In the genomic region with DNA sequence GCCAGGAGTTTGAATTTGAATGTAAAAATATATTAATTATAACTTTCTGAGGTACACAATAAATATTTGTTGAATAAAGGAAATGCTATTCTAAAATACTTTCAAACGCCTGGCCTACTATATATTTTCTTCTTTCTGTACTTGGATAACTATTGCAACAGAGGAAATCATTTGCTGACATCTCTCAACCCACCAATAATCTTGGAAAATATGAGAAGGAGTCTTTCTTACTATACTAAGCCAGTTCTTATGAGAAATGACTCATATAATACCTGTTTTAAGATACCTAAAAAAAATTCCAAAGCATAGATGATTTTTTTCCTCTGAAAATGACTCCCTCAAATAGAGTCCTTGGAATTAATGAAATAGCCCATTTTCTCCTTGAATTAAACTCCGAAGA, we compare ENCODE assay signal across 23 cellular contexts.
"Had no signal": no experiment of that assay in that cellular context is flagged by ENCODE, and none has a peak within 500 bp of the region (broad histone marks: within the 10 kb centered on the region; RNA-seq: fewer than 3 reads in every experiment).

No MANE protein-coding gene starts in this region.

- DNase-seq: effector CD4-positive, alpha-beta T cell; endodermal cell; erythroblast; foreskin melanocyte; head of caudate nucleus; left colon; left ventricle myocardium superior; mesenchymal stem cell; midbrain; nucleus accumbens; ovary; right cardiac atrium; small intestine; stimulated activated CD4-positive, alpha-beta T cell treated with anti-CD3 and anti-CD28 coated beads, Interleukin-12 subunit alpha, Interleukin-12 subunit beta, amount 100 ng/mL, for 4 hours; testis; upper lobe of right lung had no signal

- H3K27me3 Mint-ChIP-seq: natural killer cell treated with Interleukin-12 subunit alpha and Interleukin-12 subunit beta and Interleukin-15 and Interleukin-18, amount 100 ng/mL, for 72 hours; stimulated activated naive CD8-positive, alpha-beta T cell treated with anti-CD3 and anti-CD28 coated beads, Interleukin-15, Interleukin-2, amounts not matched to agents 100 ng/mL and 50 ng/mL, for 24 hours had no signal

- ATAC-seq: left colon; left ventricle myocardium superior; natural killer cell treated with Interleukin-12 subunit alpha and Interleukin-12 subunit beta and Interleukin-15 and Interleukin-18, amount 100 ng/mL, for 72 hours; right cardiac atrium; upper lobe of right lung had no signal

- H3K9me3 Mint-ChIP-seq: endodermal cell; natural killer cell treated with Interleukin-12 subunit alpha and Interleukin-12 subunit beta and Interleukin-15 and Interleukin-18, amount 100 ng/mL, for 72 hours; neural progenitor cell had no signal

- H3K4me3 Mint-ChIP-seq: endodermal cell; natural killer cell treated with Interleukin-12 subunit alpha and Interleukin-12 subunit beta and Interleukin-15 and Interleukin-18, amount 100 ng/mL, for 72 hours; neural progenitor cell; stimulated activated naive CD8-positive, alpha-beta T cell treated with anti-CD3 and anti-CD28 coated beads, Interleukin-15, Interleukin-2, amounts not matched to agents 100 ng/mL and 50 ng/mL, for 24 hours had no signal

- H3K4me3 ChIP-seq: hepatocyte, lung, neural progenitor cell, ovary, testis, tibial nerve, upper lobe of right lung, vagina had no signal

- H3K36me3 Mint-ChIP-seq: natural killer cell treated with Interleukin-12 subunit alpha and Interleukin-12 subunit beta and Interleukin-15 and Interleukin-18, amount 100 ng/mL, for 72 hours had no signal

- H3K4me1 Mint-ChIP-seq: neural progenitor cell had no signal
